ENCODE assay signal across 8 cellular contexts in genomic region chr1:198556969-198557368, GRCh38. TPM values are rescaled to one million over a fixed set of nuclear protein-coding genes. Genes with fewer than 3 reads are reported as not detected.
A peak's percentile ranks its signal among the peaks of the same experiment; 100 is the strongest.
DNase-seq lines count a peak whose midpoint lies in the region; ATAC-seq lines count a peak whose summit lies in the region.
"Had no signal": no experiment of that assay in that cellular context is flagged by ENCODE, and none has a peak within 500 bp of the region (broad histone marks: within the 10 kb centered on the region; RNA-seq: fewer than 3 reads in every experiment).

No MANE protein-coding gene starts in this region.

- peaks cover 40% of the 10 kb centered on the region for H3K4me1 Mint-ChIP-seq in T-helper 17 cell
- peaks cover 73% of the 10 kb centered on the region for H3K4me1 Mint-ChIP-seq in central memory CD8-positive, alpha-beta T cell

- H3K9me3 Mint-ChIP-seq in central memory CD8-positive, alpha-beta T cell, result no peaks in the 10 kb centered on the region

- H3K4me3 Mint-ChIP-seq in T-helper 17 cell, result peak overlapping the region; percentile 77
- H3K4me3 Mint-ChIP-seq in central memory CD8-positive, alpha-beta T cell, result peak overlapping the region; percentile 66

- peak in 2 of 3 donors; percentile 13 to 17 for DNase-seq in T-helper 17 cell
- peak in 1 of 2 donors; percentile 70 for DNase-seq in central memory CD8-positive, alpha-beta T cell (ENCODE audit: low spot score in 2 of 2)
- DNase-seq in stimulated activated CD8-positive, alpha-beta memory T cell treated with anti-CD3 and anti-CD28 coated beads, Interleukin-12 subunit alpha, Interleukin-12 subunit beta, amount 100 ng/mL, for 1 hour (ENCODE audit: low read depth), result peak; percentile 36
- DNase-seq in NCI-H1417 treated with DMSO at 0.1 percent for 48 hours (lab: John Stamatoyannopoulos, UW), result no peak
- no peak for DNase-seq in NCI-H1436 (lab: John Stamatoyannopoulos, UW)

- no peaks in the 10 kb centered on the region for H3K36me3 Mint-ChIP-seq in T-helper 17 cell (ENCODE audit: low read depth)
- H3K36me3 Mint-ChIP-seq in central memory CD8-positive, alpha-beta T cell (ENCODE audit: insufficient read depth), result peaks cover 5% of the 10 kb centered on the region

- ATAC-seq in GM19328 (IDR thresholded peaks at IDR 0.05; ENCODE audit: unreplicated experiment) (peak; percentile 89), HG03108 (IDR thresholded peaks at IDR 0.05; ENCODE audit: unreplicated experiment) (peak; percentile 86), T-helper 17 cell (peak; percentile 94)
- peak; percentile 91 for ATAC-seq in central memory CD8-positive, alpha-beta T cell (replicated peaks; ENCODE audit: extremely low read depth, poor library complexity, severe bottlenecking)

- no peaks in the 10 kb centered on the region for H3K9me3 ChIP-seq in T-helper 17 cell (ENCODE audit: control insufficient read depth, low read length, poor library complexity, severe bottlenecking)

- H3K27me3 Mint-ChIP-seq in T-helper 17 cell, result no peaks in the 10 kb centered on the region
- H3K27me3 Mint-ChIP-seq in central memory CD8-positive, alpha-beta T cell, result no peaks in the 10 kb centered on the region

- peak overlapping the region; percentile 29 for H3K27ac Mint-ChIP-seq in T-helper 17 cell
- H3K27ac Mint-ChIP-seq in central memory CD8-positive, alpha-beta T cell (ENCODE audit: low read depth), result peak overlapping the region; percentile 14

RNA-seq across cellular contexts. Expression of gene ATP6V1G3, which starts 16.5 kb away (rescaled TPM):
- not detected for total RNA-seq in T-helper 17 cell
- total RNA-seq: activated CD8-positive, alpha-beta memory T cell treated with anti-CD3 and anti-CD28 coated beads for 36 hours had no signal

Comparison
In these comparisons a context has a peak if more than half of its experiments do, and no peak if none do; other contexts are left out.
1. DNase-seq: peak in T-helper 17 cell (2 of 3) and stimulated activated CD8-positive, alpha-beta memory T cell treated with anti-CD3 and anti-CD28 coated beads, Interleukin-12 subunit alpha, Interleukin-12 subunit beta, amount 100 ng/mL, for 1 hour (single experiment); none in NCI-H1417 treated with DMSO at 0.1 percent for 48 hours (single experiment) and NCI-H1436 (single experiment).
2. Peak in every context shown above with its lines, with median percentiles within 50 percentile points of each other: ATAC-seq.